In the genomic region with DNA sequence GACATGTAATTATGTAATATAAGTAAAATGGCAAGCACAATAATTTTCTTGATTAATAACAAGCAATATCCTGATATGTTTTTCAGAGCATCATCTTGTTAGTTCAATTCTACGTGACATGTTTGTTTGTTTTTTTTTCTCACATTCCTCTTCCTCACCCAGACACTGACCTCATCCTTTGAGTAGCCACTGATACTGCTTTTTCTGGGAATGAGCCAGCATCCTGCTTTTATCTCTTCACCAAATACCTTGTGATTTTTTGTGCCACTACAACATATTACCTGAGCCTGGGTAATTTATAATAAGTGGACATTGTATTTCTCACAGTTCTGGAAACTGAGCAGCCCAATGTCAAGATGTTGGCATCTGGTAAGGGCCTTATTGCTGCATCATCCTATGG, we compare ENCODE assay signal across 18 cellular contexts.
"Had no signal": no experiment of that assay in that cellular context is flagged by ENCODE, and none has a peak within 500 bp of the region (broad histone marks: within the 10 kb centered on the region; RNA-seq: fewer than 3 reads in every experiment).

No MANE protein-coding gene starts in this region.

- H3K4me1 Mint-ChIP-seq: activated CD4-positive, alpha-beta T cell treated with anti-CD3 and anti-CD28 coated beads for 36 hours; brain; natural killer cell; stimulated activated effector memory CD8-positive, alpha-beta T cell treated with anti-CD3 and anti-CD28 coated beads, Interleukin-12 subunit alpha, Interleukin-12 subunit beta, amount 100 ng/mL, for 72 hours had no signal

- H3K4me1 ChIP-seq: gastrocnemius medialis, heart right ventricle, left lung had no signal

- H3K36me3 ChIP-seq: gastrocnemius medialis, heart right ventricle, left lung, thoracic aorta had no signal

- H3K4me3 Mint-ChIP-seq: activated CD4-positive, alpha-beta T cell treated with anti-CD3 and anti-CD28 coated beads for 36 hours; activated CD8-positive, alpha-beta T cell treated with anti-CD3 and anti-CD28 coated beads for 36 hours; activated T-cell treated with anti-CD3 and anti-CD28 coated beads, Interleukin-2, amount 50 U/mL, for 4 hours; brain; effector memory CD8-positive, alpha-beta T cell; natural killer cell; stimulated activated effector memory CD8-positive, alpha-beta T cell treated with anti-CD3 and anti-CD28 coated beads, Interleukin-12 subunit alpha, Interleukin-12 subunit beta, amount 100 ng/mL, for 72 hours had no signal

- H3K4me3 ChIP-seq: gastrocnemius medialis, heart right ventricle, left lung, thoracic aorta had no signal

- H3K27me3 Mint-ChIP-seq: activated CD4-positive, alpha-beta T cell treated with anti-CD3 and anti-CD28 coated beads for 36 hours; activated CD8-positive, alpha-beta T cell treated with anti-CD3 and anti-CD28 coated beads for 36 hours; brain; effector memory CD8-positive, alpha-beta T cell had no signal

- H3K27ac ChIP-seq: gastrocnemius medialis, heart right ventricle, left lung, thoracic aorta, VCaP had no signal

- H3K27me3 ChIP-seq: gastrocnemius medialis, heart right ventricle, left lung had no signal

- H3K9me3 ChIP-seq: gastrocnemius medialis had no signal

- H3K36me3 Mint-ChIP-seq: activated naive CD4-positive, alpha-beta T cell treated with anti-CD3 and anti-CD28 coated beads, Interleukin-2, amount 50 U/mL, for 72 hours; brain; natural killer cell; stimulated activated effector memory CD8-positive, alpha-beta T cell treated with anti-CD3 and anti-CD28 coated beads, Interleukin-12 subunit alpha, Interleukin-12 subunit beta, amount 100 ng/mL, for 72 hours had no signal

- ATAC-seq: activated CD4-positive, alpha-beta T cell treated with anti-CD3 and anti-CD28 coated beads for 36 hours; activated CD8-positive, alpha-beta T cell treated with anti-CD3 and anti-CD28 coated beads for 36 hours; activated naive CD4-positive, alpha-beta T cell treated with anti-CD3 and anti-CD28 coated beads, Interleukin-2, amount 50 U/mL, for 72 hours; activated T-cell treated with anti-CD3 and anti-CD28 coated beads, Interleukin-2, amount 50 U/mL, for 4 hours; effector memory CD8-positive, alpha-beta T cell; gastrocnemius medialis; heart right ventricle; left lung; natural killer cell; stimulated activated effector memory CD8-positive, alpha-beta T cell treated with anti-CD3 and anti-CD28 coated beads, Interleukin-12 subunit alpha, Interleukin-12 subunit beta, amount 100 ng/mL, for 72 hours had no signal

- DNase-seq: activated CD4-positive, alpha-beta T cell treated with anti-CD3 and anti-CD28 coated beads for 36 hours; activated CD8-positive, alpha-beta T cell treated with anti-CD3 and anti-CD28 coated beads for 36 hours; activated effector memory CD4-positive, alpha-beta T cell treated with anti-CD3 and anti-CD28 coated beads, Interleukin-2, amount 50 U/mL, for 16 hours; activated T-cell treated with anti-CD3 and anti-CD28 coated beads, Interleukin-2, amount 50 U/mL, for 4 hours; amniotic stem cell; cerebellar nuclear complex; dermis blood vessel endothelial cell; effector memory CD8-positive, alpha-beta T cell; gastrocnemius medialis; heart right ventricle; left lung; mammary epithelial cell; natural killer cell had no signal

- H3K27ac Mint-ChIP-seq: activated CD4-positive, alpha-beta T cell treated with anti-CD3 and anti-CD28 coated beads for 36 hours; activated CD8-positive, alpha-beta T cell treated with anti-CD3 and anti-CD28 coated beads for 36 hours; activated naive CD4-positive, alpha-beta T cell treated with anti-CD3 and anti-CD28 coated beads, Interleukin-2, amount 50 U/mL, for 72 hours; brain; effector memory CD8-positive, alpha-beta T cell; natural killer cell; stimulated activated effector memory CD8-positive, alpha-beta T cell treated with anti-CD3 and anti-CD28 coated beads, Interleukin-12 subunit alpha, Interleukin-12 subunit beta, amount 100 ng/mL, for 72 hours had no signal
